12 cellular contexts compared by ENCODE assay signal in the genomic region with DNA sequence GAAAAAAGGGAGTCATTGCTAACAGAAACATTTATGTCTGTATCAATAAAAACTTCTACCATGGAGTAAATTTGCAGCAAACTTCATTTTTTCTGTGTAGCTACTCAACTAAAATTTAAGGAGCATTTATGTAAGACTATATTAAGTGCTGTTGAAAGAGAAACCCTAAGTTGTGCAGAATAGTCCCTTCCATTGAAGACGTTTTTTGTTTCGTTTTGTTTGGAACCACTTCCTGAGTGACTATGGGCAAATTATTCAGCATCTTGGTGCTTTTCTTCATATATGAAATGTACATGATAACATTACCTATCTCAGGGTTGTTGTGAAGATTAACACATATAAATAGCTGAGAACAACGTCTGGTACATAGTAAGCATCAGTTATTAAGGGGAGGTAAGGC.
DNase-seq lines count a peak whose midpoint lies in the region; ATAC-seq lines count a peak whose summit lies in the region.
"Had no signal": no experiment of that assay in that cellular context is flagged by ENCODE, and none has a peak within 500 bp of the region (broad histone marks: within the 10 kb centered on the region; RNA-seq: fewer than 3 reads in every experiment).

No MANE protein-coding gene starts in this region.

- H3K9me3 Mint-ChIP-seq in activated naive CD4-positive, alpha-beta T cell treated with anti-CD3 and anti-CD28 coated beads, Interleukin-2, amount 10 ng/mL, durations not matched to agents 7 days and 5 days = peaks cover 15% of the 10 kb centered on the region

- peaks cover 28% of the 10 kb centered on the region for H3K4me1 Mint-ChIP-seq in activated naive CD4-positive, alpha-beta T cell treated with anti-CD3 and anti-CD28 coated beads, Interleukin-2, amount 10 ng/mL, durations not matched to agents 7 days and 5 days

- CTCF ChIA-PET in activated naive CD4-positive, alpha-beta T cell treated with anti-CD3 and anti-CD28 coated beads, Interleukin-2, amount 10 ng/mL, durations not matched to agents 7 days and 5 days (lab: Charles Lee) = no interaction called here

- no peaks in the 10 kb centered on the region for H3K27me3 Mint-ChIP-seq in activated naive CD4-positive, alpha-beta T cell treated with anti-CD3 and anti-CD28 coated beads, Interleukin-2, amount 10 ng/mL, durations not matched to agents 7 days and 5 days
- H3K27me3 Mint-ChIP-seq: naive thymus-derived CD4-positive, alpha-beta T cell; stimulated activated memory B cell treated with anti-CD40 and anti-IgM and Interleukin-4, amounts not matched to agents 10 μg/mL and 1 μg/mL and 100 μg/mL, for 72 hours had no signal

- H3K36me3 Mint-ChIP-seq in activated naive CD4-positive, alpha-beta T cell treated with anti-CD3 and anti-CD28 coated beads, Interleukin-2, amount 10 ng/mL, durations not matched to agents 7 days and 5 days = peaks cover 57% of the 10 kb centered on the region

- no peak for DNase-seq in activated naive CD4-positive, alpha-beta T cell treated with anti-CD3 and anti-CD28 coated beads, Interleukin-2, amount 10 ng/mL, durations not matched to agents 7 days and 5 days
- DNase-seq in activated naive CD4-positive, alpha-beta T cell treated with Interleukin-2 at 50 U/mL for 16 hours = no peak
- DNase-seq in NCI-H1105 (lab: John Stamatoyannopoulos, UW) = no peak
- DNase-seq in DMS53 treated with DMSO at 0.1 percent for 48 hours (lab: John Stamatoyannopoulos, UW; ENCODE audit: unreplicated experiment) = no peak
- no peak for DNase-seq in COR-L47 (lab: John Stamatoyannopoulos, UW)
- no peak for DNase-seq in NCI-H1417 treated with DMSO at 0.1 percent for 48 hours (lab: John Stamatoyannopoulos, UW)
- DNase-seq: naive thymus-derived CD4-positive, alpha-beta T cell; NCI-H187; OCI-M1 had no signal

- ATAC-seq in HG02610 (IDR thresholded peaks at IDR 0.05; ENCODE audit: unreplicated experiment) (peak; percentile 81), HG03442 (IDR thresholded peaks at IDR 0.05; ENCODE audit: unreplicated experiment) (peak; percentile 76)
- ATAC-seq: naive thymus-derived CD4-positive, alpha-beta T cell; stimulated activated memory B cell treated with anti-CD40 and anti-IgM and Interleukin-4, amounts not matched to agents 10 μg/mL and 1 μg/mL and 100 μg/mL, for 72 hours had no signal

- H3K27ac Mint-ChIP-seq in activated naive CD4-positive, alpha-beta T cell treated with anti-CD3 and anti-CD28 coated beads, Interleukin-2, amount 10 ng/mL, durations not matched to agents 7 days and 5 days = peak overlapping the region; percentile 68
- H3K27ac Mint-ChIP-seq: stimulated activated memory B cell treated with anti-CD40 and anti-IgM and Interleukin-4, amounts not matched to agents 10 μg/mL and 1 μg/mL and 100 μg/mL, for 72 hours had no signal

- H3K4me3 Mint-ChIP-seq in activated naive CD4-positive, alpha-beta T cell treated with anti-CD3 and anti-CD28 coated beads, Interleukin-2, amount 10 ng/mL, durations not matched to agents 7 days and 5 days = no peak overlapping the region
- H3K4me3 Mint-ChIP-seq: stimulated activated memory B cell treated with anti-CD40 and anti-IgM and Interleukin-4, amounts not matched to agents 10 μg/mL and 1 μg/mL and 100 μg/mL, for 72 hours had no signal
